1 cellular context compared by ENCODE assay signal in genomic region chr5:181234455-181235306, GRCh38.
TF ChIP-seq lines count a peak whose summit lies in the region.

No MANE protein-coding gene starts in this region.

TF ChIP-seq in HEK293, 187 proteins besides CTCF, POLR2A, EP300 and RAD21 (continued from another document and continues in another):
- TF ChIP-seq ZXDB (tag by site-specific recombination; IDR thresholded peaks at IDR 0.05): peak; percentile 12; the same call in 1 of the 2 replicates
- no peak for TF ChIP-seq ZNF324 (tag by site-specific recombination; IDR thresholded peaks at IDR 0.05)
- no peak for TF ChIP-seq ZNF174 (tag by site-specific recombination; IDR thresholded peaks at IDR 0.05)
- TF ChIP-seq ZNF362 (tag by site-specific recombination; IDR thresholded peaks at IDR 0.05): no peak
- TF ChIP-seq ZNF776 (tag by site-specific recombination; IDR thresholded peaks at IDR 0.05; ENCODE audit: borderline replicate concordance): no peak
- no peak for TF ChIP-seq EGR2 (tag by site-specific recombination; IDR thresholded peaks at IDR 0.05; ENCODE audit: low read depth)
- no peak for TF ChIP-seq MYNN (tag by site-specific recombination; IDR thresholded peaks at IDR 0.05; ENCODE audit: borderline replicate concordance)
- TF ChIP-seq, protein P1, sequence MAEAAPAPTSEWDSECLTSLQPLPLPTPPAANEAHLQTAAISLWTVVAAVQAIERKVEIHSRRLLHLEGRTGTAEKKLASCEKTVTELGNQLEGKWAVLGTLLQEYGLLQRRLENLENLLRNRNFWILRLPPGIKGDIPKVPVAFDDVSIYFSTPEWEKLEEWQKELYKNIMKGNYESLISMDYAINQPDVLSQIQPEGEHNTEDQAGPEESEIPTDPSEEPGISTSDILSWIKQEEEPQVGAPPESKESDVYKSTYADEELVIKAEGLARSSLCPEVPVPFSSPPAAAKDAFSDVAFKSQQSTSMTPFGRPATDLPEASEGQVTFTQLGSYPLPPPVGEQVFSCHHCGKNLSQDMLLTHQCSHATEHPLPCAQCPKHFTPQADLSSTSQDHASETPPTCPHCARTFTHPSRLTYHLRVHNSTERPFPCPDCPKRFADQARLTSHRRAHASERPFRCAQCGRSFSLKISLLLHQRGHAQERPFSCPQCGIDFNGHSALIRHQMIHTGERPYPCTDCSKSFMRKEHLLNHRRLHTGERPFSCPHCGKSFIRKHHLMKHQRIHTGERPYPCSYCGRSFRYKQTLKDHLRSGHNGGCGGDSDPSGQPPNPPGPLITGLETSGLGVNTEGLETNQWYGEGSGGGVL (tag by site-specific recombination; IDR thresholded peaks at IDR 0.05): no peak
- TF ChIP-seq RBAK (tag by site-specific recombination; IDR thresholded peaks at IDR 0.05): no peak
- TF ChIP-seq ZNF513 (tag by site-specific recombination; IDR thresholded peaks at IDR 0.05): no peak
- TF ChIP-seq ZNF133 (tag by site-specific recombination; IDR thresholded peaks at IDR 0.05): no peak
- no peak for TF ChIP-seq ZNF214 (tag by site-specific recombination; IDR thresholded peaks at IDR 0.05; ENCODE audit: borderline replicate concordance)
- TF ChIP-seq ZNF292 (tag by site-specific recombination; IDR thresholded peaks at IDR 0.05; ENCODE audit: borderline replicate concordance, low read depth): no peak
- TF ChIP-seq ZNF544 (tag by site-specific recombination; IDR thresholded peaks at IDR 0.05): no peak
- peak; percentile 52; the same call in 1 of the 2 replicates for TF ChIP-seq IKZF3 (tag by site-specific recombination; IDR thresholded peaks at IDR 0.05)
- no peak for TF ChIP-seq AEBP2 (tag by site-specific recombination; IDR thresholded peaks at IDR 0.05; ENCODE audit: borderline replicate concordance)
- TF ChIP-seq, protein P2, sequence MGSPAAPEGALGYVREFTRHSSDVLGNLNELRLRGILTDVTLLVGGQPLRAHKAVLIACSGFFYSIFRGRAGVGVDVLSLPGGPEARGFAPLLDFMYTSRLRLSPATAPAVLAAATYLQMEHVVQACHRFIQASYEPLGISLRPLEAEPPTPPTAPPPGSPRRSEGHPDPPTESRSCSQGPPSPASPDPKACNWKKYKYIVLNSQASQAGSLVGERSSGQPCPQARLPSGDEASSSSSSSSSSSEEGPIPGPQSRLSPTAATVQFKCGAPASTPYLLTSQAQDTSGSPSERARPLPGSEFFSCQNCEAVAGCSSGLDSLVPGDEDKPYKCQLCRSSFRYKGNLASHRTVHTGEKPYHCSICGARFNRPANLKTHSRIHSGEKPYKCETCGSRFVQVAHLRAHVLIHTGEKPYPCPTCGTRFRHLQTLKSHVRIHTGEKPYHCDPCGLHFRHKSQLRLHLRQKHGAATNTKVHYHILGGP (tag by site-specific recombination; IDR thresholded peaks at IDR 0.05): no peak
- no peak for TF ChIP-seq ZNF121 (tag by site-specific recombination; IDR thresholded peaks at IDR 0.05)
- TF ChIP-seq, protein P3, sequence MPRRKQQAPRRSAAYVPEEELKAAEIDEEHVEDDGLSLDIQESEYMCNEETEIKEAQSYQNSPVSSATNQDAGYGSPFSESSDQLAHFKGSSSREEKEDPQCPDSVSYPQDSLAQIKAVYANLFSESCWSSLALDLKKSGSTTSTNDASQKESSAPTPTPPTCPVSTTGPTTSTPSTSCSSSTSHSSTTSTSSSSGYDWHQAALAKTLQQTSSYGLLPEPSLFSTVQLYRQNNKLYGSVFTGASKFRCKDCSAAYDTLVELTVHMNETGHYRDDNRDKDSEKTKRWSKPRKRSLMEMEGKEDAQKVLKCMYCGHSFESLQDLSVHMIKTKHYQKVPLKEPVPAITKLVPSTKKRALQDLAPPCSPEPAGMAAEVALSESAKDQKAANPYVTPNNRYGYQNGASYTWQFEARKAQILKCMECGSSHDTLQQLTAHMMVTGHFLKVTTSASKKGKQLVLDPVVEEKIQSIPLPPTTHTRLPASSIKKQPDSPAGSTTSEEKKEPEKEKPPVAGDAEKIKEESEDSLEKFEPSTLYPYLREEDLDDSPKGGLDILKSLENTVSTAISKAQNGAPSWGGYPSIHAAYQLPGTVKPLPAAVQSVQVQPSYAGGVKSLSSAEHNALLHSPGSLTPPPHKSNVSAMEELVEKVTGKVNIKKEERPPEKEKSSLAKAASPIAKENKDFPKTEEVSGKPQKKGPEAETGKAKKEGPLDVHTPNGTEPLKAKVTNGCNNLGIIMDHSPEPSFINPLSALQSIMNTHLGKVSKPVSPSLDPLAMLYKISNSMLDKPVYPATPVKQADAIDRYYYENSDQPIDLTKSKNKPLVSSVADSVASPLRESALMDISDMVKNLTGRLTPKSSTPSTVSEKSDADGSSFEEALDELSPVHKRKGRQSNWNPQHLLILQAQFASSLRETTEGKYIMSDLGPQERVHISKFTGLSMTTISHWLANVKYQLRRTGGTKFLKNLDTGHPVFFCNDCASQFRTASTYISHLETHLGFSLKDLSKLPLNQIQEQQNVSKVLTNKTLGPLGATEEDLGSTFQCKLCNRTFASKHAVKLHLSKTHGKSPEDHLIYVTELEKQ (tag by site-specific recombination; IDR thresholded peaks at IDR 0.05; ENCODE audit: borderline replicate concordance): no peak
- peak; percentile 58 for TF ChIP-seq GLIS2 (tag by site-specific recombination; IDR thresholded peaks at IDR 0.05)
- no peak for TF ChIP-seq KLF16 (tag by site-specific recombination; IDR thresholded peaks at IDR 0.05)
- no peak for TF ChIP-seq ZNF114 (tag by site-specific recombination; IDR thresholded peaks at IDR 0.05)
- no peak for TF ChIP-seq ZBTB7A (tag by site-specific recombination; IDR thresholded peaks at IDR 0.05; ENCODE audit: low read depth)
- TF ChIP-seq KLF8 (tag by site-specific recombination; IDR thresholded peaks at IDR 0.05): 0 out of 2 replicates have a peak, but pooled peaks have one; percentile 11
- TF ChIP-seq ZNF48 (tag by site-specific recombination; IDR thresholded peaks at IDR 0.05): no peak
- TF ChIP-seq ZBTB1 (tag by site-specific recombination; IDR thresholded peaks at IDR 0.05): no peak
- TF ChIP-seq, protein P4, sequence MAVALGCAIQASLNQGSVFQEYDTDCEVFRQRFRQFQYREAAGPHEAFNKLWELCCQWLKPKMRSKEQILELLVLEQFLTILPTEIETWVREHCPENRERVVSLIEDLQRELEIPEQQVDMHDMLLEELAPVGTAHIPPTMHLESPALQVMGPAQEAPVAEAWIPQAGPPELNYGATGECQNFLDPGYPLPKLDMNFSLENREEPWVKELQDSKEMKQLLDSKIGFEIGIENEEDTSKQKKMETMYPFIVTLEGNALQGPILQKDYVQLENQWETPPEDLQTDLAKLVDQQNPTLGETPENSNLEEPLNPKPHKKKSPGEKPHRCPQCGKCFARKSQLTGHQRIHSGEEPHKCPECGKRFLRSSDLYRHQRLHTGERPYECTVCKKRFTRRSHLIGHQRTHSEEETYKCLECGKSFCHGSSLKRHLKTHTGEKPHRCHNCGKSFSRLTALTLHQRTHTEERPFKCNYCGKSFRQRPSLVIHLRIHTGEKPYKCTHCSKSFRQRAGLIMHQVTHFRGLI (tag by site-specific recombination; IDR thresholded peaks at IDR 0.05): no peak
- no peak for TF ChIP-seq KLF17 (tag by site-specific recombination; IDR thresholded peaks at IDR 0.05)
- 0 out of 2 replicates have a peak, but pooled peaks have one; percentile 26 for TF ChIP-seq ZBTB17 (tag by site-specific recombination; IDR thresholded peaks at IDR 0.05)
- TF ChIP-seq HOXC10 (CRISPR knock-in tag; IDR thresholded peaks at IDR 0.05): no peak
- TF ChIP-seq ZNF658 (tag by site-specific recombination; IDR thresholded peaks at IDR 0.05): no peak
- 0 out of 2 replicates have a peak, but pooled peaks have one; percentile 5 for TF ChIP-seq REST (tag by site-specific recombination; IDR thresholded peaks at IDR 0.05)
- TF ChIP-seq, protein P5, sequence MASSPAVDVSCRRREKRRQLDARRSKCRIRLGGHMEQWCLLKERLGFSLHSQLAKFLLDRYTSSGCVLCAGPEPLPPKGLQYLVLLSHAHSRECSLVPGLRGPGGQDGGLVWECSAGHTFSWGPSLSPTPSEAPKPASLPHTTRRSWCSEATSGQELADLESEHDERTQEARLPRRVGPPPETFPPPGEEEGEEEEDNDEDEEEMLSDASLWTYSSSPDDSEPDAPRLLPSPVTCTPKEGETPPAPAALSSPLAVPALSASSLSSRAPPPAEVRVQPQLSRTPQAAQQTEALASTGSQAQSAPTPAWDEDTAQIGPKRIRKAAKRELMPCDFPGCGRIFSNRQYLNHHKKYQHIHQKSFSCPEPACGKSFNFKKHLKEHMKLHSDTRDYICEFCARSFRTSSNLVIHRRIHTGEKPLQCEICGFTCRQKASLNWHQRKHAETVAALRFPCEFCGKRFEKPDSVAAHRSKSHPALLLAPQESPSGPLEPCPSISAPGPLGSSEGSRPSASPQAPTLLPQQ (tag by site-specific recombination; IDR thresholded peaks at IDR 0.05): no peak
- TF ChIP-seq ZNF664 (tag by site-specific recombination; IDR thresholded peaks at IDR 0.05): no peak
- no peak for TF ChIP-seq ZNF184 (tag by site-specific recombination; IDR thresholded peaks at IDR 0.05)
- no peak for TF ChIP-seq ZNF169 (tag by site-specific recombination; IDR thresholded peaks at IDR 0.05)
- TF ChIP-seq ZNF701 (tag by site-specific recombination; IDR thresholded peaks at IDR 0.05): no peak
- TF ChIP-seq YY1 (tag by site-specific recombination; IDR thresholded peaks at IDR 0.05): no peak
- TF ChIP-seq ZNF341 (tag by site-specific recombination; IDR thresholded peaks at IDR 0.05; ENCODE audit: low read depth): peak; percentile 66
- TF ChIP-seq GLI4 (tag by site-specific recombination; IDR thresholded peaks at IDR 0.05): no peak
- TF ChIP-seq, protein P6, sequence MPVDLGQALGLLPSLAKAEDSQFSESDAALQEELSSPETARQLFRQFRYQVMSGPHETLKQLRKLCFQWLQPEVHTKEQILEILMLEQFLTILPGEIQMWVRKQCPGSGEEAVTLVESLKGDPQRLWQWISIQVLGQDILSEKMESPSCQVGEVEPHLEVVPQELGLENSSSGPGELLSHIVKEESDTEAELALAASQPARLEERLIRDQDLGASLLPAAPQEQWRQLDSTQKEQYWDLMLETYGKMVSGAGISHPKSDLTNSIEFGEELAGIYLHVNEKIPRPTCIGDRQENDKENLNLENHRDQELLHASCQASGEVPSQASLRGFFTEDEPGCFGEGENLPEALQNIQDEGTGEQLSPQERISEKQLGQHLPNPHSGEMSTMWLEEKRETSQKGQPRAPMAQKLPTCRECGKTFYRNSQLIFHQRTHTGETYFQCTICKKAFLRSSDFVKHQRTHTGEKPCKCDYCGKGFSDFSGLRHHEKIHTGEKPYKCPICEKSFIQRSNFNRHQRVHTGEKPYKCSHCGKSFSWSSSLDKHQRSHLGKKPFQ (tag by site-specific recombination; IDR thresholded peaks at IDR 0.05): no peak
- no peak for TF ChIP-seq KLF1 (tag by site-specific recombination; IDR thresholded peaks at IDR 0.05)
